ENCODE assay signal across 16 cellular contexts in genomic region chr2:24220534-24221281, GRCh38. TPM values are rescaled to one million over a fixed set of nuclear protein-coding genes. Genes with fewer than 3 reads are reported as not detected.
A peak's percentile ranks its signal among the peaks of the same experiment; 100 is the strongest.
DNase-seq lines count a peak whose midpoint lies in the region; ATAC-seq, FAIRE-seq and TF ChIP-seq lines count a peak whose summit lies in the region.
"Had no signal": no experiment of that assay in that cellular context is flagged by ENCODE, and none has a peak within 500 bp of the region (broad histone marks: within the 10 kb centered on the region; RNA-seq: fewer than 3 reads in every experiment).

No MANE protein-coding gene starts in this region.

- peaks cover 4% of the 10 kb centered on the region for H3K4me1 Mint-ChIP-seq in activated T-helper 17 cell treated with anti-CD3 and anti-CD28 coated beads, Interleukin-2, amount 50 U/mL, for 72 hours
- no peaks in the 10 kb centered on the region for H3K4me1 Mint-ChIP-seq in CD8-positive, alpha-beta T cell (ENCODE audit: low read depth)

- H3K36me3 ChIP-seq in bronchial epithelial cell (ENCODE audit: control insufficient read depth, insufficient read depth, low read length), result no peaks in the 10 kb centered on the region
- peaks cover 25% of the 10 kb centered on the region for H3K36me3 ChIP-seq in CD8-positive, alpha-beta T cell (ENCODE audit: insufficient read depth, low read length)
- H3K36me3 ChIP-seq: MG63 had no signal

- H3K27ac ChIP-seq in CD8-positive, alpha-beta T cell (ENCODE audit: low read depth, low read length), result no peak overlapping the region
- H3K27ac ChIP-seq: BLaER1 had no signal

- no peaks in the 10 kb centered on the region for H3K27me3 Mint-ChIP-seq in activated T-helper 17 cell treated with anti-CD3 and anti-CD28 coated beads, Interleukin-2, amount 50 U/mL, for 72 hours
- H3K27me3 Mint-ChIP-seq in CD8-positive, alpha-beta T cell (ENCODE audit: low read depth), result no peaks in the 10 kb centered on the region

- H3K27me3 ChIP-seq in bronchial epithelial cell (ENCODE audit: control insufficient read depth, insufficient read depth, low read length), result no peaks in the 10 kb centered on the region
- no peaks in the 10 kb centered on the region for H3K27me3 ChIP-seq in CD8-positive, alpha-beta T cell (ENCODE audit: insufficient read depth, low read length)
- H3K27me3 ChIP-seq: BLaER1, MG63 had no signal

- TF ChIP-seq CTCF in bronchial epithelial cell (IDR thresholded peaks at IDR 0.05; ENCODE audit: insufficient read depth, low read length, severe bottlenecking), result no peak
- TF ChIP-seq CTCF in CD8-positive, alpha-beta T cell (IDR thresholded peaks at IDR 0.05), result no peak

- H3K27ac Mint-ChIP-seq in activated T-helper 17 cell treated with anti-CD3 and anti-CD28 coated beads, Interleukin-2, amount 50 U/mL, for 72 hours, result no peak overlapping the region
- H3K27ac Mint-ChIP-seq in CD8-positive, alpha-beta T cell, result no peak overlapping the region

- intact Hi-C loops in CD8-positive, alpha-beta T cell (cut with DNase I, micrococcal nuclease), result no loop called here

- FAIRE-seq in bronchial epithelial cell (lab: Jason Lieb, UNC), result peak; percentile 28

- CTCF ChIA-PET in CD8-positive, alpha-beta T cell (lab: Charles Lee), result no interaction called here

- no peak overlapping the region for H3K4me3 ChIP-seq in bronchial epithelial cell (ENCODE audit: low read depth, low read length)
- H3K4me3 ChIP-seq in CD8-positive, alpha-beta T cell (ENCODE audit: low read depth, low read length), result no peak overlapping the region
- H3K4me3 ChIP-seq: BLaER1, MG63 had no signal

- DNase-seq in NCI-H526 treated with DMSO at 0.1 percent for 48 hours (lab: John Stamatoyannopoulos, UW) (peak; percentile 72), bronchial epithelial cell (ENCODE audit: low read depth) (no peak), medulla oblongata (ENCODE audit: extremely low spot score) (peak; percentile 52), superior temporal gyrus (ENCODE audit: extremely low spot score) (peak; percentile 74)
- no peak for DNase-seq in stimulated activated CD8-positive, alpha-beta memory T cell treated with anti-CD3 and anti-CD28 coated beads, Interleukin-4, amount 100 ng/mL, for 48 hours
- DNase-seq in CD8-positive, alpha-beta T cell, result no peak
- DNase-seq: EL, H7, MG63, NCI-H1092 treated with DMSO at 0.1 percent for 48 hours, NCI-H1694, NCI-H2171, NCI-H510A, RPMI8226 had no signal

- H3K36me3 Mint-ChIP-seq in activated T-helper 17 cell treated with anti-CD3 and anti-CD28 coated beads, Interleukin-2, amount 50 U/mL, for 72 hours (ENCODE audit: low read depth), result peaks cover 66% of the 10 kb centered on the region
- H3K36me3 Mint-ChIP-seq in CD8-positive, alpha-beta T cell, result peaks cover 67% of the 10 kb centered on the region

- POLR2A ChIA-PET in CD8-positive, alpha-beta T cell (lab: Charles Lee), result interaction anchor here (1.5 kb wide), 1 partner anchor 15 kb away, joined by 4 read pairs; no protein-coding TSS in a partner anchor

- no peaks in the 10 kb centered on the region for H3K4me1 ChIP-seq in CD8-positive, alpha-beta T cell (ENCODE audit: insufficient read depth, low read length)
- H3K4me1 ChIP-seq: BLaER1 had no signal

- H3K4me3 Mint-ChIP-seq in activated T-helper 17 cell treated with anti-CD3 and anti-CD28 coated beads, Interleukin-2, amount 50 U/mL, for 72 hours, result no peak overlapping the region
- H3K4me3 Mint-ChIP-seq in CD8-positive, alpha-beta T cell, result no peak overlapping the region

- ATAC-seq in activated T-helper 17 cell treated with anti-CD3 and anti-CD28 coated beads, Interleukin-2, amount 50 U/mL, for 72 hours (replicated peaks), result no peak
- no peak for ATAC-seq in CD8-positive, alpha-beta T cell

- no peaks in the 10 kb centered on the region for H3K9me3 Mint-ChIP-seq in activated T-helper 17 cell treated with anti-CD3 and anti-CD28 coated beads, Interleukin-2, amount 50 U/mL, for 72 hours
- no peaks in the 10 kb centered on the region for H3K9me3 Mint-ChIP-seq in CD8-positive, alpha-beta T cell

- no peaks in the 10 kb centered on the region for H3K9me3 ChIP-seq in CD8-positive, alpha-beta T cell (ENCODE audit: low read length)
- H3K9me3 ChIP-seq: BLaER1, MG63 had no signal

RNA-seq across cellular contexts. Expression of gene FAM228A, which starts 45.9 kb away (rescaled TPM):
- total RNA-seq in bronchial epithelial cell, result 0.13 TPM in 1 of 2 replicates, not detected in the other
- total RNA-seq in activated T-helper 17 cell treated with anti-CD3 and anti-CD28 coated beads, Interleukin-2, amount 50 U/mL, for 72 hours, result under 1 TPM in 1 of 2 donors, not detected in 1; 0.48 TPM
- total RNA-seq in CD8-positive, alpha-beta T cell, result not detected

Comparison
In these comparisons a context has a peak if more than half of its experiments do, and no peak if none do; other contexts are left out.
1. DNase-seq: peak in NCI-H526 treated with DMSO at 0.1 percent for 48 hours (single experiment), medulla oblongata (single experiment) and superior temporal gyrus (single experiment); none in bronchial epithelial cell (single experiment), stimulated activated CD8-positive, alpha-beta memory T cell treated with anti-CD3 and anti-CD28 coated beads, Interleukin-4, amount 100 ng/mL, for 48 hours (single experiment) and CD8-positive, alpha-beta T cell (0 of 7).